ENCODE assay signal across 1 cellular context in the genomic region with DNA sequence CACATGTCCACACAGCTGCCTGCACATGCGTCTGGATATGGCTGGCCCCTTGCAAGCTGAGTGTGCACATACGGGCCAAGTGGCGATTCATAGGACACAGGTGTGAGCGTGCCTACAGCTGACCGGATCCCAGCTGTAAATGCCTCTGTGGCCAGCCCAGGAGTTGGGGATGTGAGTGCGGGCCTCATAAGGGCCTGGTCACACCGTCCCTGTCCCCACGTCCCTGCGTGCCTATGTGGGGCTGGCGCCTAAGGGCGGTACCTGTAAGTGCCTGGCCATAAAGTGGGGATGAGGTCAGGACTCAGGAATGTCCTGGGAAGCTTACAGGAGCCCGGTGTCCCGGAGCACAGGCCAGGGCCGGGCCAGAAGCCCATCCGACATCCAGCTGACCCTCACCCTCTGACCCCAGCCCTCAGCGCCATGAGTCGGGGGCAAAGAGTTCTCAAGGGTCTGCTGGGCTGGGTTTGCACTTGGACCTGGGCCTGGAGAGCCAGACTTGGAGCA.
TF ChIP-seq lines count a peak whose summit lies in the region.

No MANE protein-coding gene starts in this region.

TF ChIP-seq in WTC11, 78 proteins besides CTCF, POLR2A, EP300 and RAD21 (continued from another document):
- TF ChIP-seq, protein P1, sequence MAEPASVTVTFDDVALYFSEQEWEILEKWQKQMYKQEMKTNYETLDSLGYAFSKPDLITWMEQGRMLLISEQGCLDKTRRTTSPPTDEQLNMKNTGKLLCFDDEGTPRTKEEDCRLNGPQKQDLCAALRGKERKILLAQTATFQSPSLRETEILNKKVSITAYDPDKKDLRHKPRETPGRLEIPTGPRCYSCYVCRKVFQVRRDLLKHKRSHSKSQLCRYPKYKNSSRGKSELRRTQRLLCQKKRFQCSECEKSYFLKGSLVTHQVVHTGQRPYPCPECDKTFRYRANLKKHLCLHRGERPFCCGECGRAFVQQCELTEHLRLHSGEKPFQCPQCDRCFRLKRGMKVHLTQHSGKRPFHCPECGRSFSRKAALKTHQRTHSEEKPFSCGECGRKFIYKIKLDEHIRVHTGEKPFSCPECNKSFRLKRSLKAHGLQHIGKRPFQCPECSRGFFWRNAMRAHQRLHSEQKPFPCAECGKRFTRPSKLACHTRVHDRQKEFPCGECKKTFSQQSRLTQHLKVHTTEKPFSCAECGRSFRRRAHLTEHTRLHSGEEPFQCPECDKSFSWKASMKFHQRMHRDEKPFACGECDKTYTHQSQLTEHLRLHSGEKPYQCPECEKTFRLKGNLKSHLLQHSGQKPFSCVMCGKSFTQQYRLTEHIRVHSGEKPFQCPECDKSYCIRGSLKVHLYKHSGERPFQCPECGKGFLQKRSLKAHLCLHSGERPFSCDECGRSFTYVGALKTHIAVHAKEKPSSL (CRISPR knock-in tag; conservative IDR thresholded peaks at IDR 0.05), result no peak
- TF ChIP-seq, protein P2, sequence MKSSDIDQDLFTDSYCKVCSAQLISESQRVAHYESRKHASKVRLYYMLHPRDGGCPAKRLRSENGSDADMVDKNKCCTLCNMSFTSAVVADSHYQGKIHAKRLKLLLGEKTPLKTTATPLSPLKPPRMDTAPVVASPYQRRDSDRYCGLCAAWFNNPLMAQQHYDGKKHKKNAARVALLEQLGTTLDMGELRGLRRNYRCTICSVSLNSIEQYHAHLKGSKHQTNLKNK (CRISPR knock-in tag; IDR thresholded peaks at IDR 0.05), result no peak
- TF ChIP-seq GABPB1 (CRISPR knock-in tag; IDR thresholded peaks at IDR 0.05) (no peak), ESRRA (CRISPR knock-in tag; IDR thresholded peaks at IDR 0.05; ENCODE audit: borderline replicate concordance) (no peak), CREB1 (CRISPR knock-in tag; IDR thresholded peaks at IDR 0.05) (no peak), ZNF219 (CRISPR knock-in tag; IDR thresholded peaks at IDR 0.05; ENCODE audit: borderline replicate concordance) (no peak), CREM (CRISPR knock-in tag; IDR thresholded peaks at IDR 0.05) (no peak), MXD4 (CRISPR knock-in tag; IDR thresholded peaks at IDR 0.05; ENCODE audit: borderline replicate concordance) (no peak)
- TF ChIP-seq, protein P3, sequence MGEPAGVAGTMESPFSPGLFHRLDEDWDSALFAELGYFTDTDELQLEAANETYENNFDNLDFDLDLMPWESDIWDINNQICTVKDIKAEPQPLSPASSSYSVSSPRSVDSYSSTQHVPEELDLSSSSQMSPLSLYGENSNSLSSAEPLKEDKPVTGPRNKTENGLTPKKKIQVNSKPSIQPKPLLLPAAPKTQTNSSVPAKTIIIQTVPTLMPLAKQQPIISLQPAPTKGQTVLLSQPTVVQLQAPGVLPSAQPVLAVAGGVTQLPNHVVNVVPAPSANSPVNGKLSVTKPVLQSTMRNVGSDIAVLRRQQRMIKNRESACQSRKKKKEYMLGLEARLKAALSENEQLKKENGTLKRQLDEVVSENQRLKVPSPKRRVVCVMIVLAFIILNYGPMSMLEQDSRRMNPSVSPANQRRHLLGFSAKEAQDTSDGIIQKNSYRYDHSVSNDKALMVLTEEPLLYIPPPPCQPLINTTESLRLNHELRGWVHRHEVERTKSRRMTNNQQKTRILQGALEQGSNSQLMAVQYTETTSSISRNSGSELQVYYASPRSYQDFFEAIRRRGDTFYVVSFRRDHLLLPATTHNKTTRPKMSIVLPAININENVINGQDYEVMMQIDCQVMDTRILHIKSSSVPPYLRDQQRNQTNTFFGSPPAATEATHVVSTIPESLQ (CRISPR knock-in tag; IDR thresholded peaks at IDR 0.05), result no peak
- TF ChIP-seq, protein P4, sequence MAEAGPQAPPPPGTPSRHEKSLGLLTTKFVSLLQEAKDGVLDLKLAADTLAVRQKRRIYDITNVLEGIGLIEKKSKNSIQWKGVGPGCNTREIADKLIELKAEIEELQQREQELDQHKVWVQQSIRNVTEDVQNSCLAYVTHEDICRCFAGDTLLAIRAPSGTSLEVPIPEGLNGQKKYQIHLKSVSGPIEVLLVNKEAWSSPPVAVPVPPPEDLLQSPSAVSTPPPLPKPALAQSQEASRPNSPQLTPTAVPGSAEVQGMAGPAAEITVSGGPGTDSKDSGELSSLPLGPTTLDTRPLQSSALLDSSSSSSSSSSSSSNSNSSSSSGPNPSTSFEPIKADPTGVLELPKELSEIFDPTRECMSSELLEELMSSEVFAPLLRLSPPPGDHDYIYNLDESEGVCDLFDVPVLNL (CRISPR knock-in tag; IDR thresholded peaks at IDR 0.05; ENCODE audit: borderline replicate concordance, low read depth), result no peak
- TF ChIP-seq, protein P5, sequence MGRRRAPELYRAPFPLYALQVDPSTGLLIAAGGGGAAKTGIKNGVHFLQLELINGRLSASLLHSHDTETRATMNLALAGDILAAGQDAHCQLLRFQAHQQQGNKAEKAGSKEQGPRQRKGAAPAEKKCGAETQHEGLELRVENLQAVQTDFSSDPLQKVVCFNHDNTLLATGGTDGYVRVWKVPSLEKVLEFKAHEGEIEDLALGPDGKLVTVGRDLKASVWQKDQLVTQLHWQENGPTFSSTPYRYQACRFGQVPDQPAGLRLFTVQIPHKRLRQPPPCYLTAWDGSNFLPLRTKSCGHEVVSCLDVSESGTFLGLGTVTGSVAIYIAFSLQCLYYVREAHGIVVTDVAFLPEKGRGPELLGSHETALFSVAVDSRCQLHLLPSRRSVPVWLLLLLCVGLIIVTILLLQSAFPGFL (CRISPR knock-in tag; IDR thresholded peaks at IDR 0.05; ENCODE audit: borderline replicate concordance), result no peak
- TF ChIP-seq, protein P6, sequence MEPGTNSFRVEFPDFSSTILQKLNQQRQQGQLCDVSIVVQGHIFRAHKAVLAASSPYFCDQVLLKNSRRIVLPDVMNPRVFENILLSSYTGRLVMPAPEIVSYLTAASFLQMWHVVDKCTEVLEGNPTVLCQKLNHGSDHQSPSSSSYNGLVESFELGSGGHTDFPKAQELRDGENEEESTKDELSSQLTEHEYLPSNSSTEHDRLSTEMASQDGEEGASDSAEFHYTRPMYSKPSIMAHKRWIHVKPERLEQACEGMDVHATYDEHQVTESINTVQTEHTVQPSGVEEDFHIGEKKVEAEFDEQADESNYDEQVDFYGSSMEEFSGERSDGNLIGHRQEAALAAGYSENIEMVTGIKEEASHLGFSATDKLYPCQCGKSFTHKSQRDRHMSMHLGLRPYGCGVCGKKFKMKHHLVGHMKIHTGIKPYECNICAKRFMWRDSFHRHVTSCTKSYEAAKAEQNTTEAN (CRISPR knock-in tag; IDR thresholded peaks at IDR 0.05), result no peak
